ENCODE assay signal across 9 cellular contexts in the genomic region with DNA sequence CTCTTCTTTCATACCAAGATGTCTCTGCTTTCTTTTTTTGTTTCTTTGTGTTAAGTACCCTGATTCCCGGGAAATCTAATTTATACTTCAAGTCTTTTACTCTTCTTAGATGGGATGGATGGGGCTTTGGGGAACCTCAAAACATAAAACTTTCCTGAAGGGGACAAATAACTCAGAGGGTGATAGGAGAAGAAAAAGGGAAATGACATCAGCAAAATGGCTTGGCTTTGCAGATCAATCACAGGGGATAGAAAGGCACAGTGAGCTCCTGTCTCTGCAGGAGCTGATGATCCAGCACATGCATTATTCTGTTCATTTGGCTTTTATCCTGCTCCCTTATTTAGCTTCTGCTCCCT. TPM values are rescaled to one million over a fixed set of nuclear protein-coding genes. Genes with fewer than 3 reads are reported as not detected.
DNase-seq lines count a peak whose midpoint lies in the region; ATAC-seq and TF ChIP-seq lines count a peak whose summit lies in the region.
"Had no signal": no experiment of that assay in that cellular context is flagged by ENCODE, and none has a peak within 500 bp of the region (broad histone marks: within the 10 kb centered on the region; RNA-seq: fewer than 3 reads in every experiment).

No MANE protein-coding gene starts in this region.

- DNase-seq in AG10803 (ENCODE audit: low read depth), result no peak
- no peak for DNase-seq in body of pancreas
- DNase-seq in natural killer cell, result no peak
- no peak for DNase-seq in mucosa of descending colon
- no peak for DNase-seq in anterior cingulate cortex (lab: John Stamatoyannopoulos, UW)

- H3K4me1 ChIP-seq in body of pancreas (peaks cover 28% of the 10 kb centered on the region), mucosa of descending colon (ENCODE audit: low read depth) (peaks cover 19% of the 10 kb centered on the region)

- H3K27ac ChIP-seq in body of pancreas, result peak overlapping the region in 3 of 4 donors; percentile 14 to 40 (median 24)

- intact Hi-C loops in body of pancreas (cut with DNase I) (no loop called here), natural killer cell (cut with micrococcal nuclease) (loop anchor here (5.0 to 10.0 kb wide), 3 partner anchors 66 to 741 kb away; partner anchors contain the start of genes ENSA and PRPF3), mucosa of descending colon (cut with DNase I, micrococcal nuclease) (no loop called here)

- H3K36me3 ChIP-seq in body of pancreas (replicated peaks in 1 of 2; ENCODE audit: insufficient read depth in 1 of 2, low read depth in 2 of 2) (no peaks in the 10 kb centered on the region), mucosa of descending colon (ENCODE audit: low read depth) (no peaks in the 10 kb centered on the region)

- TF ChIP-seq CTCF in AG10803 (conservative IDR thresholded peaks at IDR 0.05; ENCODE audit: low read length), result no peak
- TF ChIP-seq CTCF in body of pancreas (IDR thresholded peaks at IDR 0.05), result no peak
- no peak for TF ChIP-seq CTCF in natural killer cell (IDR thresholded peaks at IDR 0.05)
- TF ChIP-seq CTCF in mucosa of descending colon (IDR thresholded peaks at IDR 0.05), result no peak

- peaks cover 12 to 13% of the 10 kb centered on the region in 2 donors for H3K4me1 Mint-ChIP-seq in natural killer cell

- H3K27ac Mint-ChIP-seq in natural killer cell, result no peak overlapping the region

- H3K4me3 ChIP-seq in AG10803 (ENCODE audit: low read length), result peak overlapping the region; percentile 28
- H3K4me3 ChIP-seq in body of pancreas, result no peak overlapping the region
- no peak overlapping the region for H3K4me3 ChIP-seq in mucosa of descending colon

- 5 to 7% methylated on average over 1 of the region's 1 CpG for WGBS in body of pancreas, 2 donors

- no peaks in the 10 kb centered on the region for H3K36me3 Mint-ChIP-seq in natural killer cell

- H3K27me3 ChIP-seq in body of pancreas, result no peaks in the 10 kb centered on the region

- peaks cover 32 to 34% of the 10 kb centered on the region in 2 donors for H3K27me3 Mint-ChIP-seq in natural killer cell (ENCODE audit: low read depth in 2 of 2)

- H3K4me3 Mint-ChIP-seq in natural killer cell, result peak overlapping the region; percentile 8

- no peak for TF ChIP-seq POLR2A in body of pancreas (IDR thresholded peaks at IDR 0.05)

- no peaks in the 10 kb centered on the region for H3K9me3 Mint-ChIP-seq in natural killer cell

- ATAC-seq in HG03108 (IDR thresholded peaks at IDR 0.05; ENCODE audit: unreplicated experiment), result peak; percentile 10
- ATAC-seq in body of pancreas, result peak; percentile 2
- ATAC-seq in natural killer cell, result no peak
- ATAC-seq in mucosa of descending colon, result no peak
- no peak for ATAC-seq in GM18867 (IDR thresholded peaks at IDR 0.05; ENCODE audit: unreplicated experiment)
- no peak for ATAC-seq in activated CD4-positive, CD25-positive, alpha-beta regulatory T cell treated with anti-CD3 and anti-CD28 coated beads, Interleukin-2, amount 50 U/mL, for 24 hours

- no peaks in the 10 kb centered on the region for H3K9me3 ChIP-seq in body of pancreas
- no peaks in the 10 kb centered on the region for H3K9me3 ChIP-seq in mucosa of descending colon

RNA-seq across cellular contexts. Expression of gene CA14, which starts 1.4 kb away (rescaled TPM):
- total RNA-seq in body of pancreas, result not detected
- total RNA-seq in natural killer cell, result not detected
- 1 to 10 TPM in 1 of 3 donors, under 1 TPM in 2; 0.38 to 6.8 (median 0.41) TPM for total RNA-seq in mucosa of descending colon
- total RNA-seq: bronchial epithelial cell had no signal

RNA-seq across cellular contexts. Expression of gene APH1A, which starts 12.6 kb away (rescaled TPM):
- total RNA-seq in body of pancreas, result 10 to 100 TPM; 33.0 to 56.6 TPM
- 100 to 1,000 TPM; 133 to 153 (median 143) TPM for total RNA-seq in natural killer cell
- 100 to 1,000 TPM; 128 to 212 (median 188) TPM for total RNA-seq in mucosa of descending colon

RNA-seq across cellular contexts. Expression of gene C1orf54, which starts 16.4 kb away (rescaled TPM):
- total RNA-seq in body of pancreas, result 1 to 10 TPM in 1 of 2 donors, not detected in 1; 8.6 TPM
- 1 to 10 TPM in 2 of 3 donors, under 1 TPM in 1; 0.97 to 3.7 (median 1.6) TPM for total RNA-seq in natural killer cell
- 10 to 100 TPM in 1 of 3 donors, 1 to 10 TPM in 2; 4.5 to 26.2 (median 6.4) TPM for total RNA-seq in mucosa of descending colon

RNA-seq across cellular contexts. Expression of gene ANP32E, which starts 20.3 kb away (rescaled TPM):
- 1 to 10 TPM; 9.2 to 9.3 TPM for total RNA-seq in body of pancreas
- total RNA-seq in natural killer cell, result 10 to 100 TPM; 50.7 to 56.9 (median 55.2) TPM
- 10 to 100 TPM in 2 of 3 donors, 1 to 10 TPM in 1; 7.3 to 23.6 (median 19.4) TPM for total RNA-seq in mucosa of descending colon

RNA-seq across cellular contexts. Expression of gene CIART, which starts 26.2 kb away (rescaled TPM):
- total RNA-seq in body of pancreas (1 to 10 TPM in 1 of 2 donors, under 1 TPM in 1; 0.66 to 1.3 TPM), natural killer cell (1 to 10 TPM in 2 of 3 donors, under 1 TPM in 1; 0.33 to 2.4 (median 1.9) TPM), mucosa of descending colon (10 to 100 TPM in 1 of 3 donors, 1 to 10 TPM in 1, under 1 TPM in 1; 0.49 to 12.6 (median 1.6) TPM)

Comparison
In these comparisons a context has a peak if more than half of its experiments do, and no peak if none do; other contexts are left out.
1. ATAC-seq: peak in HG03108 (single experiment) and body of pancreas (single experiment); none in natural killer cell (0 of 3), mucosa of descending colon (single experiment), GM18867 (single experiment) and activated CD4-positive, CD25-positive, alpha-beta regulatory T cell treated with anti-CD3 and anti-CD28 coated beads, Interleukin-2, amount 50 U/mL, for 24 hours (0 of 2).